1 cellular context compared by ENCODE assay signal in the genomic region with DNA sequence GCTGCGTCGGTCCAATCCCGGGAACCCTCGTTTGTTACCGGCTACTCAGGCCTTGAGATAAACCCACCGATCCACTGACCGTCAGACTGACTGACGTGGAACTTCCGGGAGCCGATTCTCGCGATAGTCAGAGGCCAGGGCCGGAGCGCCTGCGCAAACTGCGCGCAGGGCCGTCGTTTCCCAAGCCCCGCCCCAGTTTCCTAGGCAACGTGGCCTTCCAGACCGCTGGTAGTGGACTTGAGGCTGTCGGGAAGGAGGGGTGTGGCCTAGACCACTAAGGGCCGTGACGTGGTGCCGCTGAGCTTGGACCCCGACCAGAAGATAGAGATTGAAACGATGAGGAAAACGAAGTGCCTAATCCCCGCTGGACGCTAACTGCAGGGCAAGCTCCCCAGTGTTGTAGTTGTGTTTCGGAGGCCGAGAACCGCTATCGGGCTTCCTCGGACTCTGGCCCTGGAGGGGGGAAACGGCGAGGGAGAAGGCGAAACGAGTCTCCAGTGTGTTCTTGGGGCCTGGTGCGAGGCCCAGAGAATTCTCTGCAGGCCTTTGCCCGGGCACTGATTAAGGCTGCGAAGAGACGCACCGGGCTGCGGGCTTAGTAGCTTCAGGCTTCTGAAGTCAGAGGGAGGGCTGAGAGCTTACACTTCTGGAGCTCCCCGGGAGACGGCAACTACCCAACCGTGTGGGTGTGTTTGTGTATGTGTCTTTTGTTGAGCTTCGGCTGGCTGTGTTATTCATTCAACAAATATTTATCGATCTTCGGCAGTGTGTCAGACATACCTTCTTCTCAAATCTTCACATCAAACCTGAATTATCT.
A peak's percentile ranks its signal among the peaks of the same experiment; 100 is the strongest.
TF ChIP-seq lines count a peak whose summit lies in the region.

A gene (minus strand): TSS at position 96 of the 817 bp plus-strand sequence. CDS start 97 bp downstream, outside the sequence.

TF ChIP-seq in HepG2, 621 proteins besides CTCF, POLR2A, EP300 and RAD21 (continued from another document and continues in another):
- TF ChIP-seq, protein P1, sequence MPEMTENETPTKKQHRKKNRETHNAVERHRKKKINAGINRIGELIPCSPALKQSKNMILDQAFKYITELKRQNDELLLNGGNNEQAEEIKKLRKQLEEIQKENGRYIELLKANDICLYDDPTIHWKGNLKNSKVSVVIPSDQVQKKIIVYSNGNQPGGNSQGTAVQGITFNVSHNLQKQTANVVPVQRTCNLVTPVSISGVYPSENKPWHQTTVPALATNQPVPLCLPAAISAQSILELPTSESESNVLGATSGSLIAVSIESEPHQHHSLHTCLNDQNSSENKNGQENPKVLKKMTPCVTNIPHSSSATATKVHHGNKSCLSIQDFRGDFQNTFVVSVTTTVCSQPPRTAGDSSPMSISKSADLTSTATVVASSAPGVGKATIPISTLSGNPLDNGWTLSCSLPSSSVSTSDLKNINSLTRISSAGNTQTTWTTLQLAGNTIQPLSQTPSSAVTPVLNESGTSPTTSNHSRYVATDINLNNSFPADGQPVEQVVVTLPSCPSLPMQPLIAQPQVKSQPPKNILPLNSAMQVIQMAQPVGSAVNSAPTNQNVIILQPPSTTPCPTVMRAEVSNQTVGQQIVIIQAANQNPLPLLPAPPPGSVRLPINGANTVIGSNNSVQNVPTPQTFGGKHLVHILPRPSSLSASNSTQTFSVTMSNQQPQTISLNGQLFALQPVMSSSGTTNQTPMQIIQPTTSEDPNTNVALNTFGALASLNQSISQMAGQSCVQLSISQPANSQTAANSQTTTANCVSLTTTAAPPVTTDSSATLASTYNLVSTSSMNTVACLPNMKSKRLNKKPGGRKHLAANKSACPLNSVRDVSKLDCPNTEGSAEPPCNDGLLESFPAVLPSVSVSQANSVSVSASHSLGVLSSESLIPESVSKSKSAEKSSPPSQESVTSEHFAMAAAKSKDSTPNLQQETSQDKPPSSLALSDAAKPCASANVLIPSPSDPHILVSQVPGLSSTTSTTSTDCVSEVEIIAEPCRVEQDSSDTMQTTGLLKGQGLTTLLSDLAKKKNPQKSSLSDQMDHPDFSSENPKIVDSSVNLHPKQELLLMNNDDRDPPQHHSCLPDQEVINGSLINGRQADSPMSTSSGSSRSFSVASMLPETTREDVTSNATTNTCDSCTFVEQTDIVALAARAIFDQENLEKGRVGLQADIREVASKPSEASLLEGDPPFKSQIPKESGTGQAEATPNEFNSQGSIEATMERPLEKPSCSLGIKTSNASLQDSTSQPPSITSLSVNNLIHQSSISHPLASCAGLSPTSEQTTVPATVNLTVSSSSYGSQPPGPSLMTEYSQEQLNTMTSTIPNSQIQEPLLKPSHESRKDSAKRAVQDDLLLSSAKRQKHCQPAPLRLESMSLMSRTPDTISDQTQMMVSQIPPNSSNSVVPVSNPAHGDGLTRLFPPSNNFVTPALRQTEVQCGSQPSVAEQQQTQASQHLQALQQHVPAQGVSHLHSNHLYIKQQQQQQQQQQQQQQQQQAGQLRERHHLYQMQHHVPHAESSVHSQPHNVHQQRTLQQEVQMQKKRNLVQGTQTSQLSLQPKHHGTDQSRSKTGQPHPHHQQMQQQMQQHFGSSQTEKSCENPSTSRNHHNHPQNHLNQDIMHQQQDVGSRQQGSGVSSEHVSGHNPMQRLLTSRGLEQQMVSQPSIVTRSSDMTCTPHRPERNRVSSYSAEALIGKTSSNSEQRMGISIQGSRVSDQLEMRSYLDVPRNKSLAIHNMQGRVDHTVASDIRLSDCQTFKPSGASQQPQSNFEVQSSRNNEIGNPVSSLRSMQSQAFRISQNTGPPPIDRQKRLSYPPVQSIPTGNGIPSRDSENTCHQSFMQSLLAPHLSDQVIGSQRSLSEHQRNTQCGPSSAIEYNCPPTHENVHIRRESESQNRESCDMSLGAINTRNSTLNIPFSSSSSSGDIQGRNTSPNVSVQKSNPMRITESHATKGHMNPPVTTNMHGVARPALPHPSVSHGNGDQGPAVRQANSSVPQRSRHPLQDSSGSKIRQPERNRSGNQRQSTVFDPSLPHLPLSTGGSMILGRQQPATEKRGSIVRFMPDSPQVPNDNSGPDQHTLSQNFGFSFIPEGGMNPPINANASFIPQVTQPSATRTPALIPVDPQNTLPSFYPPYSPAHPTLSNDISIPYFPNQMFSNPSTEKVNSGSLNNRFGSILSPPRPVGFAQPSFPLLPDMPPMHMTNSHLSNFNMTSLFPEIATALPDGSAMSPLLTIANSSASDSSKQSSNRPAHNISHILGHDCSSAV (CRISPR knock-in tag; IDR thresholded peaks at IDR 0.05; ENCODE audit: borderline replicate concordance): no peak
- TF ChIP-seq ZNF564 (CRISPR knock-in tag; IDR thresholded peaks at IDR 0.05): peak; percentile 76; the same call in 1 of the 2 replicates
- 0 out of 2 replicates have a peak, but pooled peaks have one; percentile 14 for TF ChIP-seq ZNF570 (CRISPR knock-in tag; IDR thresholded peaks at IDR 0.05; ENCODE audit: borderline replicate concordance)
- peak; percentile 90 for TF ChIP-seq ELF3 (CRISPR knock-in tag; IDR thresholded peaks at IDR 0.05)
- TF ChIP-seq, protein P2, sequence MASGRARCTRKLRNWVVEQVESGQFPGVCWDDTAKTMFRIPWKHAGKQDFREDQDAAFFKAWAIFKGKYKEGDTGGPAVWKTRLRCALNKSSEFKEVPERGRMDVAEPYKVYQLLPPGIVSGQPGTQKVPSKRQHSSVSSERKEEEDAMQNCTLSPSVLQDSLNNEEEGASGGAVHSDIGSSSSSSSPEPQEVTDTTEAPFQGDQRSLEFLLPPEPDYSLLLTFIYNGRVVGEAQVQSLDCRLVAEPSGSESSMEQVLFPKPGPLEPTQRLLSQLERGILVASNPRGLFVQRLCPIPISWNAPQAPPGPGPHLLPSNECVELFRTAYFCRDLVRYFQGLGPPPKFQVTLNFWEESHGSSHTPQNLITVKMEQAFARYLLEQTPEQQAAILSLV (CRISPR knock-in tag; IDR thresholded peaks at IDR 0.05; ENCODE audit: borderline replicate concordance): peak; percentile 88; the same call in 1 of the 2 replicates
- no peak for TF ChIP-seq CCDC6 (CRISPR knock-in tag; IDR thresholded peaks at IDR 0.05)
- no peak for TF ChIP-seq ZNF589 (CRISPR knock-in tag; conservative IDR thresholded peaks at IDR 0.05)
- TF ChIP-seq HNRNPLL (IDR thresholded peaks at IDR 0.05; ENCODE audit: low read depth, low read length, poor library complexity, severe bottlenecking): peak; percentile 99
- TF ChIP-seq, protein P3, sequence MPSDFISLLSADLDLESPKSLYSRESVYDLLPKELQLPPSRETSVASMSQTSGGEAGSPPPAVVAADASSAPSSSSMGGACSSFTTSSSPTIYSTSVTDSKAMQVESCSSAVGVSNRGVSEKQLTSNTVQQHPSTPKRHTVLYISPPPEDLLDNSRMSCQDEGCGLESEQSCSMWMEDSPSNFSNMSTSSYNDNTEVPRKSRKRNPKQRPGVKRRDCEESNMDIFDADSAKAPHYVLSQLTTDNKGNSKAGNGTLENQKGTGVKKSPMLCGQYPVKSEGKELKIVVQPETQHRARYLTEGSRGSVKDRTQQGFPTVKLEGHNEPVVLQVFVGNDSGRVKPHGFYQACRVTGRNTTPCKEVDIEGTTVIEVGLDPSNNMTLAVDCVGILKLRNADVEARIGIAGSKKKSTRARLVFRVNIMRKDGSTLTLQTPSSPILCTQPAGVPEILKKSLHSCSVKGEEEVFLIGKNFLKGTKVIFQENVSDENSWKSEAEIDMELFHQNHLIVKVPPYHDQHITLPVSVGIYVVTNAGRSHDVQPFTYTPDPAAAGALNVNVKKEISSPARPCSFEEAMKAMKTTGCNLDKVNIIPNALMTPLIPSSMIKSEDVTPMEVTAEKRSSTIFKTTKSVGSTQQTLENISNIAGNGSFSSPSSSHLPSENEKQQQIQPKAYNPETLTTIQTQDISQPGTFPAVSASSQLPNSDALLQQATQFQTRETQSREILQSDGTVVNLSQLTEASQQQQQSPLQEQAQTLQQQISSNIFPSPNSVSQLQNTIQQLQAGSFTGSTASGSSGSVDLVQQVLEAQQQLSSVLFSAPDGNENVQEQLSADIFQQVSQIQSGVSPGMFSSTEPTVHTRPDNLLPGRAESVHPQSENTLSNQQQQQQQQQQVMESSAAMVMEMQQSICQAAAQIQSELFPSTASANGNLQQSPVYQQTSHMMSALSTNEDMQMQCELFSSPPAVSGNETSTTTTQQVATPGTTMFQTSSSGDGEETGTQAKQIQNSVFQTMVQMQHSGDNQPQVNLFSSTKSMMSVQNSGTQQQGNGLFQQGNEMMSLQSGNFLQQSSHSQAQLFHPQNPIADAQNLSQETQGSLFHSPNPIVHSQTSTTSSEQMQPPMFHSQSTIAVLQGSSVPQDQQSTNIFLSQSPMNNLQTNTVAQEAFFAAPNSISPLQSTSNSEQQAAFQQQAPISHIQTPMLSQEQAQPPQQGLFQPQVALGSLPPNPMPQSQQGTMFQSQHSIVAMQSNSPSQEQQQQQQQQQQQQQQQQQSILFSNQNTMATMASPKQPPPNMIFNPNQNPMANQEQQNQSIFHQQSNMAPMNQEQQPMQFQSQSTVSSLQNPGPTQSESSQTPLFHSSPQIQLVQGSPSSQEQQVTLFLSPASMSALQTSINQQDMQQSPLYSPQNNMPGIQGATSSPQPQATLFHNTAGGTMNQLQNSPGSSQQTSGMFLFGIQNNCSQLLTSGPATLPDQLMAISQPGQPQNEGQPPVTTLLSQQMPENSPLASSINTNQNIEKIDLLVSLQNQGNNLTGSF (CRISPR knock-in tag; IDR thresholded peaks at IDR 0.05): no peak; the same call in 1 of the 2 replicates
- TF ChIP-seq RXRB (CRISPR knock-in tag; IDR thresholded peaks at IDR 0.05; ENCODE audit: borderline replicate concordance): 0 out of 2 replicates have a peak, but pooled peaks have one; percentile 13
- TF ChIP-seq RBAK (CRISPR knock-in tag; IDR thresholded peaks at IDR 0.05): no peak
- TF ChIP-seq, protein P4, sequence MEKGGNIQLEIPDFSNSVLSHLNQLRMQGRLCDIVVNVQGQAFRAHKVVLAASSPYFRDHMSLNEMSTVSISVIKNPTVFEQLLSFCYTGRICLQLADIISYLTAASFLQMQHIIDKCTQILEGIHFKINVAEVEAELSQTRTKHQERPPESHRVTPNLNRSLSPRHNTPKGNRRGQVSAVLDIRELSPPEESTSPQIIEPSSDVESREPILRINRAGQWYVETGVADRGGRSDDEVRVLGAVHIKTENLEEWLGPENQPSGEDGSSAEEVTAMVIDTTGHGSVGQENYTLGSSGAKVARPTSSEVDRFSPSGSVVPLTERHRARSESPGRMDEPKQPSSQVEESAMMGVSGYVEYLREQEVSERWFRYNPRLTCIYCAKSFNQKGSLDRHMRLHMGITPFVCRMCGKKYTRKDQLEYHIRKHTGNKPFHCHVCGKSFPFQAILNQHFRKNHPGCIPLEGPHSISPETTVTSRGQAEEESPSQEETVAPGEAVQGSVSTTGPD (CRISPR knock-in tag; IDR thresholded peaks at IDR 0.05): no peak
- peak; percentile 63 for TF ChIP-seq ZMAT3 (CRISPR knock-in tag; conservative IDR thresholded peaks at IDR 0.05)
- TF ChIP-seq ZNF235 (CRISPR knock-in tag; IDR thresholded peaks at IDR 0.05; ENCODE audit: borderline replicate concordance): peak; percentile 39; the same call in 1 of the 2 replicates
- TF ChIP-seq ISL2 (CRISPR knock-in tag; IDR thresholded peaks at IDR 0.05): peak; percentile 46
- no peak for TF ChIP-seq RARG (CRISPR knock-in tag; IDR thresholded peaks at IDR 0.05; ENCODE audit: low read depth)
- TF ChIP-seq ZNF12 (CRISPR knock-in tag; IDR thresholded peaks at IDR 0.05): peak; percentile 36; the same call in 1 of the 2 replicates
- TF ChIP-seq ZNF644 (CRISPR knock-in tag; IDR thresholded peaks at IDR 0.05; ENCODE audit: low read depth): no peak
- TF ChIP-seq, protein P5, sequence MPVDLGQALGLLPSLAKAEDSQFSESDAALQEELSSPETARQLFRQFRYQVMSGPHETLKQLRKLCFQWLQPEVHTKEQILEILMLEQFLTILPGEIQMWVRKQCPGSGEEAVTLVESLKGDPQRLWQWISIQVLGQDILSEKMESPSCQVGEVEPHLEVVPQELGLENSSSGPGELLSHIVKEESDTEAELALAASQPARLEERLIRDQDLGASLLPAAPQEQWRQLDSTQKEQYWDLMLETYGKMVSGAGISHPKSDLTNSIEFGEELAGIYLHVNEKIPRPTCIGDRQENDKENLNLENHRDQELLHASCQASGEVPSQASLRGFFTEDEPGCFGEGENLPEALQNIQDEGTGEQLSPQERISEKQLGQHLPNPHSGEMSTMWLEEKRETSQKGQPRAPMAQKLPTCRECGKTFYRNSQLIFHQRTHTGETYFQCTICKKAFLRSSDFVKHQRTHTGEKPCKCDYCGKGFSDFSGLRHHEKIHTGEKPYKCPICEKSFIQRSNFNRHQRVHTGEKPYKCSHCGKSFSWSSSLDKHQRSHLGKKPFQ (CRISPR knock-in tag; IDR thresholded peaks at IDR 0.05; ENCODE audit: insufficient replicate concordance): no peak
- TF ChIP-seq ZFP36 (IDR thresholded peaks at IDR 0.05; ENCODE audit: borderline replicate concordance, low read depth, low read length, partially characterized antibody): no peak
- peak; percentile 57; the same call in 1 of the 2 replicates for TF ChIP-seq ZC3H13 (CRISPR knock-in tag; IDR thresholded peaks at IDR 0.05)
- peak; percentile 90 for TF ChIP-seq SAP130 (CRISPR knock-in tag; IDR thresholded peaks at IDR 0.05; ENCODE audit: low read depth)
- TF ChIP-seq TBX3 (IDR thresholded peaks at IDR 0.05; ENCODE audit: borderline replicate concordance): no peak
- no peak for TF ChIP-seq ZNF460 (CRISPR knock-in tag; IDR thresholded peaks at IDR 0.05; ENCODE audit: borderline replicate concordance)
- 0 out of 2 replicates have a peak, but pooled peaks have one; percentile 1 for TF ChIP-seq ZNF329 (CRISPR knock-in tag; IDR thresholded peaks at IDR 0.05; ENCODE audit: low read depth)
- TF ChIP-seq ZNF484 (CRISPR knock-in tag; IDR thresholded peaks at IDR 0.05; ENCODE audit: borderline replicate concordance, low read depth): no peak
- TF ChIP-seq, protein P6, sequence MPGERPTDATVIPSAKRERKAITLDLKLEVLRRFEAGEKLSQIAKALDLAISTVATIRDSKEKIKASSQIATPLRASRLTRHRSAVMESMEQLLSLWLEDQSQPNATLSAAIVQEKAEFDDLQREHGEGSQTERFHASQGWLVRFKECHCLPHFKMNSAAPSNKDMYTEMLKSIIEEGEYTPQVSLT (CRISPR knock-in tag; IDR thresholded peaks at IDR 0.05; ENCODE audit: borderline replicate concordance, low read depth): no peak
- TF ChIP-seq PRPF4 (IDR thresholded peaks at IDR 0.05; ENCODE audit: low read depth, low read length, poor library complexity, severe bottlenecking): no peak
- no peak for TF ChIP-seq ZNF549 (CRISPR knock-in tag; IDR thresholded peaks at IDR 0.05)
- TF ChIP-seq TBL1XR1 (IDR thresholded peaks at IDR 0.05; ENCODE audit: borderline replicate concordance, low read length, partially characterized antibody): peak; percentile 67
- TF ChIP-seq, protein P7, sequence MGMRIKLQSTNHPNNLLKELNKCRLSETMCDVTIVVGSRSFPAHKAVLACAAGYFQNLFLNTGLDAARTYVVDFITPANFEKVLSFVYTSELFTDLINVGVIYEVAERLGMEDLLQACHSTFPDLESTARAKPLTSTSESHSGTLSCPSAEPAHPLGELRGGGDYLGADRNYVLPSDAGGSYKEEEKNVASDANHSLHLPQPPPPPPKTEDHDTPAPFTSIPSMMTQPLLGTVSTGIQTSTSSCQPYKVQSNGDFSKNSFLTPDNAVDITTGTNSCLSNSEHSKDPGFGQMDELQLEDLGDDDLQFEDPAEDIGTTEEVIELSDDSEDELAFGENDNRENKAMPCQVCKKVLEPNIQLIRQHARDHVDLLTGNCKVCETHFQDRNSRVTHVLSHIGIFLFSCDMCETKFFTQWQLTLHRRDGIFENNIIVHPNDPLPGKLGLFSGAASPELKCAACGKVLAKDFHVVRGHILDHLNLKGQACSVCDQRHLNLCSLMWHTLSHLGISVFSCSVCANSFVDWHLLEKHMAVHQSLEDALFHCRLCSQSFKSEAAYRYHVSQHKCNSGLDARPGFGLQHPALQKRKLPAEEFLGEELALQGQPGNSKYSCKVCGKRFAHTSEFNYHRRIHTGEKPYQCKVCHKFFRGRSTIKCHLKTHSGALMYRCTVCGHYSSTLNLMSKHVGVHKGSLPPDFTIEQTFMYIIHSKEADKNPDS (CRISPR knock-in tag; IDR thresholded peaks at IDR 0.05): 0 out of 2 replicates have a peak, but pooled peaks have one; percentile 7
- TF ChIP-seq REL (CRISPR knock-in tag; conservative IDR thresholded peaks at IDR 0.05): no peak
- no peak for TF ChIP-seq PRMT3 (CRISPR knock-in tag; IDR thresholded peaks at IDR 0.05; ENCODE audit: borderline replicate concordance, low read depth)
- peak; percentile 64; the same call in 1 of the 2 replicates for TF ChIP-seq ZSCAN25 (CRISPR knock-in tag; IDR thresholded peaks at IDR 0.05)
- TF ChIP-seq ZNF225 (CRISPR knock-in tag; IDR thresholded peaks at IDR 0.05): no peak
